ENCODE assay signal across 26 cellular contexts in the genomic region with DNA sequence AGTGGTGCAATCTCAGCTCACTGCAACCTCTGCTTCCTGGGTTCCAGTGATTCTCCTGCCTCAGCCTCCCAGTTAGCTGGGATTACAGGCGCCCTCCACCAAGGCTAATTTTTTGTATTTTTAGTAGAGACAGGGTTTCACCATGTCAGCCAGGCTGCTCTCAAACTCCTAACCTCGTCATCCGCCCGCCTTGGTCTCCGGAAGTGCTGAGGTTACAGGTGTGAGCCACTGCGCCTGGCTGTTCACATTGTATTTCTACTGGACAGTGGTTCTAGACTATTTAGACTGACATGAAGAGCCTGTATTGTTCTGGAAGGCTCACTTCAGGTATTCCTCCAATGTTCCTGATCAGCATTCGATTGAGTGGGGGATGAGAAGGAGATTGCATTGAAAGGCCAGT.
"Had no signal": no experiment of that assay in that cellular context is flagged by ENCODE, and none has a peak within 500 bp of the region (broad histone marks: within the 10 kb centered on the region; RNA-seq: fewer than 3 reads in every experiment).

No MANE protein-coding gene starts in this region.

- H3K27me3 ChIP-seq: testis, thyroid gland, tibial nerve, upper lobe of left lung, upper lobe of right lung, uterus, vagina had no signal

- H3K4me3 ChIP-seq: stomach, suprapubic skin, testis, thoracic aorta, thyroid gland, tibial artery, tibial nerve, transverse colon, upper lobe of left lung, upper lobe of right lung, uterus, vagina had no signal

- H3K36me3 ChIP-seq: stomach, suprapubic skin, thoracic aorta, thyroid gland, tibial artery, tibial nerve, transverse colon, upper lobe of left lung, upper lobe of right lung, uterus, vagina had no signal

- DNase-seq: stimulated activated CD4-positive, alpha-beta T cell treated with anti-CD3 and anti-CD28 coated beads, Interleukin-2, amount 100 ng/mL, for 48 hours; stimulated activated CD4-positive, alpha-beta T cell treated with anti-CD3 and anti-CD28 coated beads, Interleukin-4, amount 100 ng/mL, for 1 hour; stimulated activated CD4-positive, alpha-beta T cell treated with anti-CD3 and anti-CD28 coated beads, Interleukin-4, amount 100 ng/mL, for 24 hours; stimulated activated CD4-positive, alpha-beta T cell treated with anti-CD3 and anti-CD28 coated beads, Interleukin-4, amount 100 ng/mL, for 4 hours; stimulated activated CD8-positive, alpha-beta memory T cell treated with anti-CD3 and anti-CD28 coated beads, Interleukin-4, amount 100 ng/mL, for 48 hours; stimulated activated naive B cell treated with anti-CD40 and anti-IgM and Interleukin-4, amounts not matched to agents 10 μg/mL and 1 μg/mL and 100 μg/mL, for 72 hours; stimulated activated naive CD4-positive, alpha-beta T cell; stimulated activated naive CD4-positive, alpha-beta T cell treated with Interleukin-2 at 50 U/mL for 16 hours; stimulated activated naive CD8-positive, alpha-beta T cell treated with anti-CD3 and anti-CD28 coated beads, Interleukin-15, amount 100 ng/mL, for 72 hours; stimulated activated naive CD8-positive, alpha-beta T cell treated with anti-CD3 and anti-CD28 coated beads, Interleukin-15, Interleukin-2, amounts not matched to agents 100 U/mL and 50 U/mL, for 24 hours; stomach; substantia nigra; testis; tibial artery; transverse colon; trophoblast cell; upper lobe of left lung; upper lobe of right lung; uterus had no signal

- H3K9me3 ChIP-seq: stomach, suprapubic skin, testis, thoracic aorta, thyroid gland, tibial artery, tibial nerve, transverse colon, upper lobe of left lung, upper lobe of right lung, uterus, vagina had no signal

- H3K27ac ChIP-seq: stomach, suprapubic skin, testis, thoracic aorta, thyroid gland, tibial artery, tibial nerve, transverse colon, upper lobe of left lung, upper lobe of right lung, uterus, vagina had no signal

- H3K4me1 ChIP-seq: suprapubic skin, testis, thyroid gland, tibial artery, tibial nerve, upper lobe of left lung, upper lobe of right lung, uterus, vagina had no signal

- ATAC-seq: stimulated activated effector memory CD8-positive, alpha-beta T cell treated with anti-CD3 and anti-CD28 coated beads, Interleukin-12 subunit alpha, Interleukin-12 subunit beta, amount 100 ng/mL, for 72 hours; stimulated activated memory B cell treated with anti-CD40 and anti-IgM and Interleukin-4, amounts not matched to agents 10 μg/mL and 1 μg/mL and 100 μg/mL, for 72 hours; stimulated activated naive B cell treated with anti-CD40 and anti-IgM and Interleukin-4, amounts not matched to agents 10 μg/mL and 1 μg/mL and 100 μg/mL, for 72 hours; stimulated activated naive CD8-positive, alpha-beta T cell treated with anti-CD3 and anti-CD28 coated beads, Interleukin-15, amount 100 ng/mL, for 72 hours; stimulated activated naive CD8-positive, alpha-beta T cell treated with anti-CD3 and anti-CD28 coated beads, Interleukin-15, Interleukin-2, amounts not matched to agents 100 U/mL and 50 U/mL, for 24 hours; upper lobe of right lung had no signal
